Comparison of ENCODE assay signal across 7 cellular contexts in genomic region chr15:75198560-75199346, GRCh38. TPM values are rescaled to one million over a fixed set of nuclear protein-coding genes. Genes with fewer than 3 reads are reported as not detected.
A peak's percentile ranks its signal among the peaks of the same experiment; 100 is the strongest.
DNase-seq lines count a peak whose midpoint lies in the region; ATAC-seq and TF ChIP-seq lines count a peak whose summit lies in the region.

No MANE protein-coding gene starts in this region.

- ATAC-seq in HG02610 (IDR thresholded peaks at IDR 0.05; ENCODE audit: unreplicated experiment): no peak
- no peak for ATAC-seq in sciatic nerve

- no peaks in the 10 kb centered on the region for H3K27me3 ChIP-seq in GM06990 (replicated peaks; ENCODE audit: control insufficient read depth, insufficient read depth, low read length)

- DNase-seq in GM06990 (ENCODE audit: extremely low read depth, insufficient read length) (peak; percentile 61), HT-29 (ENCODE audit: low spot score) (peak; percentile 75), SK-N-MC (ENCODE audit: low read depth, low spot score) (no peak), left kidney (ENCODE audit: low read depth, low spot score) (peak; percentile 44), caudate nucleus (lab: John Stamatoyannopoulos, UW) (no peak), sciatic nerve (ENCODE audit: low spot score) (no peak)

- H3K9ac ChIP-seq in SK-N-MC (ENCODE audit: insufficient read length): no peak overlapping the region

- no peaks in the 10 kb centered on the region for H3K9me3 ChIP-seq in SK-N-MC (ENCODE audit: low read depth, low read length)

- intact Hi-C loops in sciatic nerve (cut with DNase I): no loop called here

- H3K36me3 ChIP-seq in GM06990 (ENCODE audit: control insufficient read depth, insufficient read depth, low read length) (no peaks in the 10 kb centered on the region; the same call in 1 of the 2 replicates), SK-N-MC (ENCODE audit: insufficient read depth, low read length) (no peaks in the 10 kb centered on the region)

- no peak for TF ChIP-seq CTCF in GM06990 (IDR thresholded peaks at IDR 0.05; ENCODE audit: insufficient read depth, low read length, poor library complexity, severe bottlenecking)

- H3K4me3 ChIP-seq in GM06990 (replicated peaks; ENCODE audit: low read depth, low read length) (no peak overlapping the region), SK-N-MC (peak overlapping the region; percentile 9; the same call in 1 of the 2 replicates)

- H3K27ac ChIP-seq in SK-N-MC (no peak overlapping the region), caudate nucleus (ENCODE audit: low read depth, low read length) (no peak overlapping the region)

RNA-seq across cellular contexts. Expression of gene C15orf39, which starts 2.9 kb away (rescaled TPM):
- total RNA-seq in HT-29 (2014; rRNA removed; shearing (Covaris generic)): 59.0 and 76.6 TPM in 2 replicates
- 25.5 TPM for total RNA-seq in sciatic nerve

RNA-seq across cellular contexts. Expression of gene GOLGA6C, which starts 59.4 kb away (rescaled TPM):
- total RNA-seq in HT-29 (2014; rRNA removed; shearing (Covaris generic)): not detected in 2 replicates
- total RNA-seq in sciatic nerve: not detected

Comparison
In these comparisons a context has a peak if more than half of its experiments do, and no peak if none do; other contexts are left out.
1. DNase-seq: peak in GM06990 (single experiment), HT-29 (single experiment) and left kidney (single experiment); none in SK-N-MC (single experiment), caudate nucleus (0 of 61) and sciatic nerve (single experiment).